ENCODE assay signal across 11 cellular contexts in genomic region chr14:91368681-91369416, GRCh38. TPM values are rescaled to one million over a fixed set of nuclear protein-coding genes. Genes with fewer than 3 reads are reported as not detected.
A peak's percentile ranks its signal among the peaks of the same experiment; 100 is the strongest.
DNase-seq lines count a peak whose midpoint lies in the region; ATAC-seq, FAIRE-seq and TF ChIP-seq lines count a peak whose summit lies in the region.
"Had no signal": no experiment of that assay in that cellular context is flagged by ENCODE, and none has a peak within 500 bp of the region (broad histone marks: within the 10 kb centered on the region; RNA-seq: fewer than 3 reads in every experiment).

No MANE protein-coding gene starts in this region.

- no peak overlapping the region for H3K27ac ChIP-seq in K562 (ENCODE audit: extremely low read depth, low read depth, low read length)
- H3K27ac ChIP-seq in foreskin keratinocyte = no peak overlapping the region
- peak overlapping the region in 1 of 4 donors; percentile 71 for H3K27ac ChIP-seq in body of pancreas

- TF ChIP-seq CTCF in K562 (IDR thresholded peaks at IDR 0.05 in 2 of 3, conservative IDR thresholded peaks at IDR 0.05 in 1 of 3; ENCODE audit: insufficient read depth in 2 of 3, low read depth in 1 of 3, low read length in 3 of 3) (no peak), foreskin keratinocyte (conservative IDR thresholded peaks at IDR 0.05) (no peak), body of pancreas (IDR thresholded peaks at IDR 0.05) (no peak)

- H3K27ac Mint-ChIP-seq in activated T-cell treated with anti-CD3 and anti-CD28 coated beads, Interleukin-2, amount 50 U/mL, for 72 hours = peak overlapping the region; percentile 4
- peak overlapping the region in 1 of 2 donors; percentile 4 for H3K27ac Mint-ChIP-seq in stimulated activated naive CD8-positive, alpha-beta T cell treated with anti-CD3 and anti-CD28 coated beads, Interleukin-15, amount 100 ng/mL, for 72 hours

- H3K9me1 ChIP-seq in K562 (ENCODE audit: control insufficient read depth, insufficient read depth, low read length) = no peaks in the 10 kb centered on the region

- intact Hi-C loops in K562 (cut with micrococcal nuclease) = no loop called here
- intact Hi-C loops in body of pancreas (cut with DNase I) = no loop called here

- CTCF ChIA-PET in K562 (lab: Yijun Ruan, JAX; ENCODE audit: low intra/inter-chr PET ratio) = no interaction called here

- no peak overlapping the region for H2AFZ ChIP-seq in K562 (ENCODE audit: low read depth, low read length)

- no peak for ATAC-seq in activated T-cell treated with anti-CD3 and anti-CD28 coated beads, Interleukin-2, amount 50 U/mL, for 72 hours (replicated peaks in 1 of 2)
- no peak for ATAC-seq in K562
- ATAC-seq in stimulated activated naive CD8-positive, alpha-beta T cell treated with anti-CD3 and anti-CD28 coated beads, Interleukin-15, amount 100 ng/mL, for 72 hours = no peak
- ATAC-seq in foreskin keratinocyte = no peak
- ATAC-seq in body of pancreas = no peak

- FAIRE-seq in K562 (lab: Jason Lieb, UNC) = no peak

- peaks cover 25% of the 10 kb centered on the region for H4K20me1 ChIP-seq in K562 (replicated peaks; ENCODE audit: control insufficient read depth, insufficient read depth, low read length)

- H3K4me3 ChIP-seq in K562 (no peak overlapping the region), body of pancreas (no peak overlapping the region)

- no peak for TF ChIP-seq EP300 in K562 (IDR thresholded peaks at IDR 0.05; ENCODE audit: low read length)

- no peak overlapping the region for H3K9ac ChIP-seq in K562 (ENCODE audit: insufficient read depth in 1 of 2, low read depth in 2 of 2, low read length in 2 of 2)

- TF ChIP-seq RAD21 in K562 (CRISPR knock-in tag; conservative IDR thresholded peaks at IDR 0.05 in 1 of 2, IDR thresholded peaks at IDR 0.05 in 1 of 2) = no peak

- H3K27me3 ChIP-seq in K562 (ENCODE audit: control insufficient read depth in 2 of 2, insufficient read depth in 2 of 2, low read length in 2 of 2) (no peaks in the 10 kb centered on the region), foreskin keratinocyte (no peaks in the 10 kb centered on the region), body of pancreas (no peaks in the 10 kb centered on the region)
- H3K27me3 ChIP-seq: SJCRH30 had no signal

- no peaks in the 10 kb centered on the region for H3K36me3 ChIP-seq in K562 (ENCODE audit: control insufficient read depth, insufficient read depth, low read length)
- no peaks in the 10 kb centered on the region for H3K36me3 ChIP-seq in body of pancreas (replicated peaks in 1 of 2; ENCODE audit: insufficient read depth in 1 of 2, low read depth in 2 of 2)
- H3K36me3 ChIP-seq: SJCRH30 had no signal

- H3K4me2 ChIP-seq in K562 (ENCODE audit: insufficient read depth, low read length) = no peak overlapping the region

- peaks cover 22% of the 10 kb centered on the region for H3K79me2 ChIP-seq in K562 (ENCODE audit: control insufficient read depth, insufficient read depth, low read length)

- TF ChIP-seq POLR2A in K562 (conservative IDR thresholded peaks at IDR 0.05) (no peak), body of pancreas (IDR thresholded peaks at IDR 0.05) (no peak)

- 84% methylated on average over 12 of the region's 21 CpGs for WGBS in K562 (ENCODE audit: insufficient coverage, low coverage, missing lambda C conversion rate)
- WGBS in body of pancreas, 2 donors = 84 to 91% methylated on average over 19 to 21 of the region's 21 CpGs

- BruUV-seq in K562 (replicated peaks; lab: Mats Ljungman, UMichigan) = no TSS peak

- H3K9me3 ChIP-seq in K562 (replicated peaks; ENCODE audit: control insufficient read depth, insufficient read depth, low read depth, low read length) (no peaks in the 10 kb centered on the region), body of pancreas (no peaks in the 10 kb centered on the region)
- H3K9me3 ChIP-seq: SJCRH30 had no signal

- H3K4me3 Mint-ChIP-seq in activated T-cell treated with anti-CD3 and anti-CD28 coated beads, Interleukin-2, amount 50 U/mL, for 72 hours = peak overlapping the region; percentile 84
- peak overlapping the region; percentile 70 to 86 for H3K4me3 Mint-ChIP-seq in stimulated activated naive CD8-positive, alpha-beta T cell treated with anti-CD3 and anti-CD28 coated beads, Interleukin-15, amount 100 ng/mL, for 72 hours

- peaks cover 10 to 35% of the 10 kb centered on the region in 2 experiments; a peak in 4 of 5 replicates for H3K4me1 ChIP-seq in K562 (replicated peaks in 1 of 2; ENCODE audit: control insufficient read depth in 2 of 2, insufficient read depth in 2 of 2, low read length in 2 of 2)
- peaks cover 15% of the 10 kb centered on the region for H3K4me1 ChIP-seq in foreskin keratinocyte
- peaks cover 42% of the 10 kb centered on the region for H3K4me1 ChIP-seq in body of pancreas

- POLR2A ChIA-PET in K562 (lab: Yijun Ruan, JAX) = no interaction called here

- no peaks in the 10 kb centered on the region for H3K27me3 Mint-ChIP-seq in activated T-cell treated with anti-CD3 and anti-CD28 coated beads, Interleukin-2, amount 50 U/mL, for 72 hours (ENCODE audit: low read depth)
- no peaks in the 10 kb centered on the region for H3K27me3 Mint-ChIP-seq in stimulated activated naive CD8-positive, alpha-beta T cell treated with anti-CD3 and anti-CD28 coated beads, Interleukin-15, amount 100 ng/mL, for 72 hours

- H3K36me3 Mint-ChIP-seq in activated T-cell treated with anti-CD3 and anti-CD28 coated beads, Interleukin-2, amount 50 U/mL, for 72 hours (ENCODE audit: insufficient read depth in 2 of 2) = peaks cover 0 to 2% of the 10 kb centered on the region in 2 donors

- no peak for DNase-seq in activated T-cell treated with anti-CD3 and anti-CD28 coated beads, Interleukin-2, amount 50 U/mL, for 72 hours
- no peak for DNase-seq in activated T-cell treated with anti-CD3 and anti-CD28 coated beads, Interleukin-2, amount 50 U/mL, for 48 hours
- peak; percentile 34 for DNase-seq in NCI-H510A (lab: John Stamatoyannopoulos, UW)
- DNase-seq in K562 (ENCODE audit: extremely low read depth in 1 of 4, low spot score in 3 of 4) = no peak
- no peak for DNase-seq in stimulated activated naive CD8-positive, alpha-beta T cell treated with anti-CD3 and anti-CD28 coated beads, Interleukin-15, amount 100 ng/mL, for 72 hours
- DNase-seq in foreskin keratinocyte = no peak
- no peak for DNase-seq in body of pancreas
- DNase-seq in NK-92 (lab: John Stamatoyannopoulos, UW; ENCODE audit: unreplicated experiment) = no peak
- DNase-seq: erythroblast had no signal

- H3K9me3 Mint-ChIP-seq in activated T-cell treated with anti-CD3 and anti-CD28 coated beads, Interleukin-2, amount 50 U/mL, for 72 hours = no peaks in the 10 kb centered on the region
- H3K9me3 Mint-ChIP-seq in stimulated activated naive CD8-positive, alpha-beta T cell treated with anti-CD3 and anti-CD28 coated beads, Interleukin-15, amount 100 ng/mL, for 72 hours = no peaks in the 10 kb centered on the region

- peaks cover 95% of the 10 kb centered on the region for H3K4me1 Mint-ChIP-seq in activated T-cell treated with anti-CD3 and anti-CD28 coated beads, Interleukin-2, amount 50 U/mL, for 72 hours (ENCODE audit: low read depth)
- H3K4me1 Mint-ChIP-seq in stimulated activated naive CD8-positive, alpha-beta T cell treated with anti-CD3 and anti-CD28 coated beads, Interleukin-15, amount 100 ng/mL, for 72 hours = peaks cover 100% of the 10 kb centered on the region

- in situ Hi-C loops in K562 (cut with MboI) = no loop called here

TF ChIP-seq in K562, 482 proteins besides CTCF, POLR2A, EP300 and RAD21 (continues in another document):
- TF ChIP-seq TSC22D4 (tag; IDR thresholded peaks at IDR 0.05) (no peak), NR2C1 (IDR thresholded peaks at IDR 0.05) (no peak), NR2C1 (tag; IDR thresholded peaks at IDR 0.05) (no peak)

RNA-seq across cellular contexts. Expression of gene CCDC88C, which starts 48.8 kb away (rescaled TPM):
- total RNA-seq in activated T-cell treated with anti-CD3 and anti-CD28 coated beads, Interleukin-2, amount 50 U/mL, for 72 hours = 100 to 1,000 TPM; 103 to 111 TPM
- total RNA-seq in K562 (2011; cell fraction: chromatin; rRNA removed; ENCODE audit: low replicate concordance) = 100 and 139 TPM in 2 replicates
- 63.0 and 67.6 TPM in 2 replicates for total RNA-seq in K562 (2011; cell fraction: nucleolus; rRNA removed)
- 63.9 and 65.4 TPM in 2 replicates for total RNA-seq in K562 (2011; cell fraction: nucleoplasm; rRNA removed)
- 12.4 and 13.3 TPM in 2 replicates for total RNA-seq in K562 (2014; rRNA removed)
- total RNA-seq in K562 (2014; rRNA removed; fragmentation: Illumina TruSeq; extraction: Trizol) = 11.2 and 12.9 TPM in 2 replicates
- total RNA-seq in K562 (2015; rRNA removed; fragmentation: Illumina TruSeq; extraction: Trizol) = 11.3 and 12.2 TPM in 2 replicates
- total RNA-seq in K562 (2021) = 16.8 and 22.5 TPM in 2 replicates
- polyA plus RNA-seq in K562 (2011; rRNA removed) = 7.5 and 8.2 TPM in 2 replicates
- 5.8 and 6.7 TPM in 2 replicates for polyA plus RNA-seq in K562 (2011; cell fraction: cytosol; rRNA removed)
- polyA plus RNA-seq in K562 (2011; cell fraction: nucleus; rRNA removed) = 23.6 and 28.3 TPM in 2 replicates
- 8.6 and 10.1 TPM in 2 replicates for polyA plus RNA-seq in K562 (2012)
- 8.4 and 9.3 TPM in 2 replicates for polyA plus RNA-seq in K562 (2014; fragmentation: Illumina TruSeq; extraction: Trizol)
- polyA plus RNA-seq in K562 (2014; fragmentation: Nextera tagmentation; extraction: Ambion mirVana) = under 1 TPM; 0.62 to 0.65 TPM
- 10.7 and 11.4 TPM in 2 replicates for polyA plus RNA-seq in K562 (2014; rRNA removed)
- polyA minus RNA-seq in K562 (2011; rRNA and poly(A)+ RNA removed) = 20.0 and 20.9 TPM in 2 replicates
- polyA minus RNA-seq in K562 (2011; cell fraction: cytosol; rRNA and poly(A)+ RNA removed) = 7.9 and 12.8 TPM in 2 replicates
- polyA minus RNA-seq in K562 (2011; cell fraction: nucleus; rRNA and poly(A)+ RNA removed) = 22.8 and 36.1 TPM in 2 replicates
- 5.0 and 7.4 TPM in 2 replicates for total RNA-seq in foreskin keratinocyte
- polyA plus RNA-seq in foreskin keratinocyte = 2.4 and 3.7 TPM in 2 replicates
- total RNA-seq in body of pancreas = 10 to 100 TPM; 36.3 to 57.4 TPM
- polyA plus RNA-seq: BJ had no signal
